ENCODE assay signal across 3 cellular contexts in genomic region chr2:15250946-15251345, GRCh38.
DNase-seq lines count a peak whose midpoint lies in the region; ATAC-seq, FAIRE-seq and TF ChIP-seq lines count a peak whose summit lies in the region.
"Not testable (repeated sequence)": the region's sequence is repeated elsewhere in the genome, so short reads cannot be mapped to it uniquely, and the experiment has no call there.

No MANE protein-coding gene starts in this region.

- intact Hi-C loops in K562 (cut with micrococcal nuclease): not testable (repeated sequence)

- H3K9ac ChIP-seq in K562 (ENCODE audit: insufficient read depth in 1 of 2, low read depth in 2 of 2, low read length in 2 of 2): not testable (repeated sequence)

- not testable (repeated sequence) for TF ChIP-seq CTCF in HEK293 (tag by site-specific recombination; IDR thresholded peaks at IDR 0.05); K562 (IDR thresholded peaks at IDR 0.05 in 2 of 3, conservative IDR thresholded peaks at IDR 0.05 in 1 of 3; ENCODE audit: insufficient read depth in 2 of 3, low read depth in 1 of 3, low read length in 3 of 3)

- CTCF ChIA-PET in HEK293 (lab: Yijun Ruan, JAX); K562 (lab: Yijun Ruan, JAX; ENCODE audit: low intra/inter-chr PET ratio): not testable (repeated sequence)

- not testable (repeated sequence) for ATAC-seq in SK-N-SH treated with all-trans-retinoic acid at 6 μM for 48 hours, K562

- BruUV-seq in K562 (replicated peaks; lab: Mats Ljungman, UMichigan): not testable (repeated sequence)

- H3K27ac ChIP-seq in HEK293 (ENCODE audit: extremely low read depth, low read depth, low read length); K562 (ENCODE audit: extremely low read depth, low read depth, low read length): not testable (repeated sequence)

- not testable (repeated sequence) for H3K9me3 ChIP-seq in HEK293 (ENCODE audit: control insufficient read depth, insufficient read depth, low read depth, low read length); K562 (replicated peaks; ENCODE audit: control insufficient read depth, insufficient read depth, low read depth, low read length)

- H3K36me3 ChIP-seq in HEK293 (ENCODE audit: control insufficient read depth in 2 of 2, insufficient read depth in 1 of 2, low read length in 2 of 2); K562 (ENCODE audit: control insufficient read depth, insufficient read depth, low read length): not testable (repeated sequence)

- not testable (repeated sequence) for H3K27me3 ChIP-seq in K562 (ENCODE audit: control insufficient read depth in 2 of 2, insufficient read depth in 2 of 2, low read length in 2 of 2)

- FAIRE-seq in K562 (lab: Jason Lieb, UNC): not testable (repeated sequence)

- POLR2A ChIA-PET in HEK293 (lab: Yijun Ruan, JAX): not testable (repeated sequence)
- POLR2A ChIA-PET in K562 (lab: Yijun Ruan, JAX): interaction anchor here (1.1 kb wide), 1 partner anchor 10 kb away, joined by 3 read pairs; no protein-coding TSS in a partner anchor

- H2AFZ ChIP-seq in K562 (ENCODE audit: low read depth, low read length): not testable (repeated sequence)

- H3K4me3 ChIP-seq in HEK293 (ENCODE audit: low read depth, low read length); K562: not testable (repeated sequence)

- not testable (repeated sequence) for H4K20me1 ChIP-seq in K562 (replicated peaks; ENCODE audit: control insufficient read depth, insufficient read depth, low read length)

- not testable (repeated sequence) for H3K9me1 ChIP-seq in K562 (ENCODE audit: control insufficient read depth, insufficient read depth, low read length)

- TF ChIP-seq POLR2A in K562 (conservative IDR thresholded peaks at IDR 0.05): not testable (repeated sequence)

- TF ChIP-seq RAD21 in K562 (CRISPR knock-in tag; conservative IDR thresholded peaks at IDR 0.05 in 1 of 2, IDR thresholded peaks at IDR 0.05 in 1 of 2): not testable (repeated sequence)

- not testable (repeated sequence) for H3K4me1 ChIP-seq in HEK293 (ENCODE audit: control insufficient read depth, insufficient read depth, low read length)
- H3K4me1 ChIP-seq in K562 (replicated peaks in 1 of 2; ENCODE audit: control insufficient read depth in 2 of 2, insufficient read depth in 2 of 2, low read length in 2 of 2): peaks cover 10 to 16% of the 10 kb centered on the region in 2 experiments; a peak in 3 of 5 replicates

- WGBS in K562 (ENCODE audit: insufficient coverage, low coverage, missing lambda C conversion rate): 96% methylated on average over 3 of the region's 3 CpGs

- DNase-seq in K562 (ENCODE audit: extremely low read depth in 1 of 4, low spot score in 3 of 4): not testable (repeated sequence)

- in situ Hi-C loops in K562 (cut with MboI): not testable (repeated sequence)

- H3K4me2 ChIP-seq in K562 (ENCODE audit: insufficient read depth, low read length): not testable (repeated sequence)

- TF ChIP-seq EP300 in K562 (IDR thresholded peaks at IDR 0.05; ENCODE audit: low read length): not testable (repeated sequence)

- not testable (repeated sequence) for H3K79me2 ChIP-seq in K562 (ENCODE audit: control insufficient read depth, insufficient read depth, low read length)

TF ChIP-seq in HEK293, 187 proteins besides CTCF, POLR2A, EP300 and RAD21:
- peak; percentile 79 for TF ChIP-seq ZNF146 (tag by site-specific recombination; IDR thresholded peaks at IDR 0.05)

TF ChIP-seq in SK-N-SH treated with all-trans-retinoic acid at 6 μM for 48 hours, 23 proteins besides CTCF, POLR2A, EP300 and RAD21:
- 0 out of 2 replicates have a peak, but pooled peaks have one; percentile 36 for TF ChIP-seq ZNF8 (CRISPR knock-in tag; IDR thresholded peaks at IDR 0.05)
TF ChIP-seq in SK-N-SH treated with all-trans-retinoic acid at 6 μM for 48 hours: peak in this region for 1; not testable (repeated sequence) for 22.

TF ChIP-seq in K562, 482 proteins besides CTCF, POLR2A, EP300 and RAD21:
- TF ChIP-seq NFIC (IDR thresholded peaks at IDR 0.05) (0 out of 2 replicates have a peak, but pooled peaks have one; percentile 6), ZNF146 (CRISPR knock-in tag; IDR thresholded peaks at IDR 0.05; ENCODE audit: unreplicated experiment) (peak; percentile 88)
